ENCODE assay signal across 9 cellular contexts in the genomic region with DNA sequence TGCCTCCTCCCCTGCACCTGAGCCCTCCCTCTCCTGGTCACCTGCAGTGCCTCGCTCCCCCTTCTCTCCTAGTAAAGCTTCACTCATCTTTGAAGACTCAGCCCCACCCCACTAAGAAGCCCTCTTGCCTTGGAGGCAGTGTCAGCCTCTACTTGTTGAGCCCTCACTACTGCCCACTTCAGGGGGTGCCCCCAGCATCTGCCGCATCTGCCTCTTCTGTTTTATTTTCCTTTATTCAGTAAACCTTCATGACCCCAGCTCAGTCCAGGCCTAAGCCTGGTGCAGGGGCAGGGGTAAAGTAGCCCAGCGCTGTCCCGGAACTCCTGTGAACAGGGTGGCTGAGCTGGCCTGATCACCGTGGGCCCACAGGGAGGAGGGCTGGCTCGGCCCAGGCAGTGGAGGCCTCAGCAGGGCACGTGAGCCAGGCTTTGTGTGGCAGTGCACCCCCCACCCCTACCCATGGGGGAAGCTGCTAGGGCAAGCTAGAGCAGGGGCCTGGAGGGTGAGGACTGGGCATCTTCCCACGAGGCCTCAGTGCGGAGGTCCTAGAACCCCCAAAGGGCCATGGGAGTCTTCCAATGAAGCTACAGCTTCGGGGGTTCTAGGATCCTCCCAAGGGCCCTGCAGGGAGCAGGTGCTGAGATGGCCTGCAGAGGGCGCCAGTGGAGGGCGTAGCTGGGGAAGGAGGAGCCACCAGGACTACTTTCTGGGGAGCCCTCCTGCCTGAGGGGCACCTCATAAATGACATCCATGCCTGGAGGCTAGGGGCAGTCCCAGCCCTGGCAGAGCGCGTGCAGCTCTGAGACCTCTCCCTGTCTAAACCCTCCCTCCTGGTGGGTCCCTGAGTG. TPM values are rescaled to one million over a fixed set of nuclear protein-coding genes. Genes with fewer than 3 reads are reported as not detected.
DNase-seq lines count a peak whose midpoint lies in the region; ATAC-seq, FAIRE-seq and TF ChIP-seq lines count a peak whose summit lies in the region.
"Had no signal": no experiment of that assay in that cellular context is flagged by ENCODE, and none has a peak within 500 bp of the region (broad histone marks: within the 10 kb centered on the region; RNA-seq: fewer than 3 reads in every experiment).

No MANE protein-coding gene starts in this region.

- FAIRE-seq in GM12892 (lab: Jason Lieb, UNC) (no peak), bronchial epithelial cell (lab: Jason Lieb, UNC) (no peak)

- DNase-seq in GM12892 (ENCODE audit: insufficient read length) (peak; percentile 52), bronchial epithelial cell (ENCODE audit: low read depth) (no peak), medulla oblongata (ENCODE audit: extremely low spot score) (peak; percentile 40), transverse colon (peak; percentile 61), CD1c-positive myeloid dendritic cell (ENCODE audit: extremely low spot score) (no peak)

- H3K4me1 ChIP-seq in transverse colon: peaks cover 2 to 13% (median 6%) of the 10 kb centered on the region in 4 donors

- TF ChIP-seq CTCF in bronchial epithelial cell (IDR thresholded peaks at IDR 0.05; ENCODE audit: insufficient read depth, low read length, severe bottlenecking): peak; percentile 68
- peak; percentile 53 to 76 (median 68) for TF ChIP-seq CTCF in transverse colon (IDR thresholded peaks at IDR 0.05)

- TF ChIP-seq POLR2A in GM12892 (IDR thresholded peaks at IDR 0.05; ENCODE audit: low read depth, low read length) (no peak), transverse colon (IDR thresholded peaks at IDR 0.05) (peak; percentile 3)

- H3K27me3 ChIP-seq in bronchial epithelial cell (ENCODE audit: control insufficient read depth, insufficient read depth, low read length) (peaks cover under 1% of the 10 kb centered on the region), transverse colon (no peaks in the 10 kb centered on the region)

- ATAC-seq in SK-N-SH treated with all-trans-retinoic acid at 6 μM for 48 hours: peak; percentile 59
- no peak for ATAC-seq in HG03571 (IDR thresholded peaks at IDR 0.05; ENCODE audit: unreplicated experiment)
- ATAC-seq in HG03469 (IDR thresholded peaks at IDR 0.05; ENCODE audit: unreplicated experiment): no peak

- H3K36me3 ChIP-seq in bronchial epithelial cell (ENCODE audit: control insufficient read depth, insufficient read depth, low read length): no peaks in the 10 kb centered on the region
- no peaks in the 10 kb centered on the region for H3K36me3 ChIP-seq in transverse colon

- intact Hi-C loops in transverse colon (cut with DNase I; ENCODE audit: low total_unique reads): no loop called here

- H3K27ac ChIP-seq in transverse colon: no peak overlapping the region

- in situ Hi-C loops in transverse colon (cut with MboI; ENCODE audit: low pct_ligation_motif_present in 1 of 4, low pct_unique_long_range_greater_than_20kb in 1 of 4, low sequenced_read_pairs in 3 of 4): no loop called here

- 43 to 66% methylated on average over 2 to 13 of the region's 14 CpGs for WGBS in transverse colon (ENCODE audit: low coverage in 1 of 2), 2 donors

- no peaks in the 10 kb centered on the region for H3K9me3 ChIP-seq in transverse colon

- no peak for TF ChIP-seq EP300 in transverse colon (IDR thresholded peaks at IDR 0.05; ENCODE audit: low read depth)

- H3K4me3 ChIP-seq in bronchial epithelial cell (ENCODE audit: low read depth, low read length) (no peak overlapping the region), transverse colon (no peak overlapping the region)

TF ChIP-seq in SK-N-SH treated with all-trans-retinoic acid at 6 μM for 48 hours, 23 proteins besides CTCF, POLR2A, EP300 and RAD21:
- TF ChIP-seq BACH2 (CRISPR knock-in tag; IDR thresholded peaks at IDR 0.05; ENCODE audit: borderline replicate concordance) (no peak), ZNF565 (CRISPR knock-in tag; conservative IDR thresholded peaks at IDR 0.05; ENCODE audit: low read depth) (no peak), ZNF70 (CRISPR knock-in tag; IDR thresholded peaks at IDR 0.05) (no peak), OSR1 (CRISPR knock-in tag; IDR thresholded peaks at IDR 0.05) (no peak), ZC3H10 (CRISPR knock-in tag; IDR thresholded peaks at IDR 0.05) (no peak)

RNA-seq across cellular contexts. Expression of a gene that starts 36.1 kb away (rescaled TPM):
- polyA plus RNA-seq in GM12892 (2012; ENCODE audit: missing spikeins): 42.1 TPM
- total RNA-seq in bronchial epithelial cell (123 and 187 TPM in 2 replicates), transverse colon (1,000 to 10,000 TPM in 1 of 4 donors, 100 to 1,000 TPM in 3; 365 to 1,069 (median 676) TPM)

RNA-seq across cellular contexts. Expression of a gene that starts 39.9 kb away (rescaled TPM):
- 6.4 TPM for polyA plus RNA-seq in GM12892 (2012; ENCODE audit: missing spikeins)
- total RNA-seq in bronchial epithelial cell: 0.38 TPM in 1 of 2 replicates, not detected in the other
- total RNA-seq in transverse colon: 10 to 100 TPM in 1 of 4 donors, 1 to 10 TPM in 3; 1.4 to 35.2 (median 8.7) TPM
- polyA plus RNA-seq: neural cell had no signal

Comparison
In these comparisons a context has a peak if more than half of its experiments do, and no peak if none do; other contexts are left out.
1. DNase-seq: peak in GM12892 (single experiment), medulla oblongata (single experiment) and transverse colon (single experiment); none in bronchial epithelial cell (single experiment) and CD1c-positive myeloid dendritic cell (single experiment).